In genomic region chr14:105046891-105047282, GRCh38 we compare ENCODE assay signal across 1 cellular context.
TF ChIP-seq lines count a peak whose summit lies in the region.

No MANE protein-coding gene starts in this region.

TF ChIP-seq in IMR-90, 13 proteins besides CTCF, POLR2A, EP300 and RAD21:
- TF ChIP-seq NFE2L2 (IDR thresholded peaks at IDR 0.05; ENCODE audit: low read depth, low read length) (no peak), SMC3 (IDR thresholded peaks at IDR 0.05; ENCODE audit: low read depth, low read length) (no peak), CHD1 (IDR thresholded peaks at IDR 0.05; ENCODE audit: low read depth, low read length) (no peak), FOS (IDR thresholded peaks at IDR 0.05; ENCODE audit: low read depth, low read length) (no peak), MAFK (IDR thresholded peaks at IDR 0.05; ENCODE audit: low read depth, low read length) (no peak), RFX5 (IDR thresholded peaks at IDR 0.05; ENCODE audit: low read depth, low read length) (no peak), BHLHE40 (IDR thresholded peaks at IDR 0.05; ENCODE audit: low read depth, low read length) (no peak), MAZ (IDR thresholded peaks at IDR 0.05; ENCODE audit: borderline replicate concordance, low read depth, low read length) (no peak), RCOR1 (IDR thresholded peaks at IDR 0.05; ENCODE audit: insufficient replicate concordance, low read length) (no peak), MXI1 (IDR thresholded peaks at IDR 0.05; ENCODE audit: borderline replicate concordance, low read depth, low read length) (no peak), USF2 (IDR thresholded peaks at IDR 0.05; ENCODE audit: low read depth, low read length) (no peak), ELK1 (IDR thresholded peaks at IDR 0.05; ENCODE audit: borderline replicate concordance, low read depth, low read length) (no peak), CEBPB (IDR thresholded peaks at IDR 0.05; ENCODE audit: low read depth, low read length) (no peak)
